ENCODE assay signal across 9 cellular contexts in the genomic region with DNA sequence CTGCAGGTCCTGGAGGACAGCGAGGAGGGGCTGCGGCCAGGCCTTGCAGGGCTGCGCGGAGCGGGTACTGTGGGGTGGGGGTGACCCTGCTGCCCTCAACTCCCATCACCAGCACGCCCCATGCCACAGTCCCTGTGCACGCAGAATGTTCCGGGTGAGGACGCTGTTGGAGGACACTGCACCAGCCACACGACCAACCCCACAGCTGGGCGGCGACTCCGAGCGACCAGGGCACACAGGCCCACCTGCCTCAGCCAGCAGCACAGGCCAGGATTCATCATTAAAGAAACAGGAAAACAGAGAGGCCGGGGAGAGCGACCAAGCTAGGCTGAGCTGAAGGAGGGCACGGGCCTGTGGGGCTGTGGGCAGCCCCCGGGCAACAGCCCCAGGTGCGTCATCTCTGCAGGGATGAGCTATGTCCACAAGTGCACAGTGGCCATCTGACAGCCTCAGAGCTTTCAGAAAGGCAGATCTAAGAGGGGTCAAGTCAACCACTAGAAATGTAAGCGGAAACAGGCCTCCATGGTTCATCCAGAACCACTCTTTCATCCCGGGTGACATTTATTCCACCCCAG. TPM values are rescaled to one million over a fixed set of nuclear protein-coding genes. Genes with fewer than 3 reads are reported as not detected.
DNase-seq lines count a peak whose midpoint lies in the region; ATAC-seq and TF ChIP-seq lines count a peak whose summit lies in the region.
"Had no signal": no experiment of that assay in that cellular context is flagged by ENCODE, and none has a peak within 500 bp of the region (broad histone marks: within the 10 kb centered on the region; RNA-seq: fewer than 3 reads in every experiment).

No MANE protein-coding gene starts in this region.

- H2BK5ac ChIP-seq in neuronal stem cell (ENCODE audit: low read length): peak overlapping the region; percentile 30

- H3K4me2 ChIP-seq in BLaER1 treated with 17β-estradiol and CSF1 and Interleukin-3, amounts not matched to agents 10 nM and 100 nM: peak overlapping the region; percentile 98 to 100 (median 98); a peak in 21 of 22 replicates
- peak overlapping the region; percentile 90 for H3K4me2 ChIP-seq in neuronal stem cell (ENCODE audit: insufficient read depth, low read length, poor library complexity, severe bottlenecking)

- peak overlapping the region; percentile 3 for H3K18ac ChIP-seq in neuronal stem cell (ENCODE audit: low read length)

- TF ChIP-seq CTCF in epithelial cell of proximal tubule (conservative IDR thresholded peaks at IDR 0.05; ENCODE audit: low read depth, low read length): no peak

- peaks cover 23 to 75% (median 67%) of the 10 kb centered on the region in 11 experiments for H3K27me3 ChIP-seq in BLaER1 treated with 17β-estradiol and CSF1 and Interleukin-3, amounts not matched to agents 10 nM and 100 nM
- peaks cover 41% of the 10 kb centered on the region for H3K27me3 ChIP-seq in NT2/D1 (ENCODE audit: insufficient read depth, insufficient read length)
- peaks cover 0 to 52% (median 13%) of the 10 kb centered on the region in 3 experiments for H3K27me3 ChIP-seq in neuronal stem cell (ENCODE audit: control insufficient read depth in 3 of 3, insufficient read depth in 3 of 3, low read depth in 1 of 3, low read length in 3 of 3)

- DNase-seq in NT2/D1 (ENCODE audit: low read depth, low spot score) (no peak), epithelial cell of proximal tubule (ENCODE audit: low read depth) (no peak), neuronal stem cell (ENCODE audit: low spot score) (no peak), HPDE6-E6E7 (ENCODE audit: extremely low spot score) (no peak), NCI-H1092 (lab: John Stamatoyannopoulos, UW) (no peak)
- DNase-seq: hippocampal formation had no signal

- peak overlapping the region; percentile 42 for H3K14ac ChIP-seq in neuronal stem cell (ENCODE audit: low read length)

- H3K4me3 ChIP-seq in BLaER1 treated with 17β-estradiol and CSF1 and Interleukin-3, amounts not matched to agents 10 nM and 100 nM: peak overlapping the region in 5 of 10 experiments; percentile 65 to 84 (median 80); a peak in 9 of 20 replicates
- peak overlapping the region; percentile 73 for H3K4me3 ChIP-seq in NT2/D1 (ENCODE audit: insufficient read length, low read depth)
- H3K4me3 ChIP-seq in epithelial cell of proximal tubule (ENCODE audit: low read depth, low read length): peak overlapping the region; percentile 76
- H3K4me3 ChIP-seq in neuronal stem cell (ENCODE audit: low read length in 2 of 2): no peak overlapping the region

- WGBS in neuronal stem cell (ENCODE audit: extremely low coverage in 2 of 2, insufficient read length in 2 of 2, insufficient replicate concordance in 1 of 2), 2 donors: no CpG with 5 or more reads among the region's 21 CpGs

- H4K8ac ChIP-seq in neuronal stem cell (ENCODE audit: low read depth, low read length): no peak overlapping the region

- no peak overlapping the region for H3K4ac ChIP-seq in neuronal stem cell (ENCODE audit: low read length)

- peak overlapping the region in 4 of 11 experiments; percentile 47 to 75 (median 61); a peak in 6 of 22 replicates for H3K27ac ChIP-seq in BLaER1 treated with 17β-estradiol and CSF1 and Interleukin-3, amounts not matched to agents 10 nM and 100 nM
- no peak overlapping the region for H3K27ac ChIP-seq in neuronal stem cell (replicated peaks; ENCODE audit: low read length)

- peak overlapping the region; percentile 44 for H2BK12ac ChIP-seq in neuronal stem cell (ENCODE audit: low read length)

- H2AFZ ChIP-seq in neuronal stem cell (ENCODE audit: low read length): no peak overlapping the region

- H3K9ac ChIP-seq in BLaER1 treated with 17β-estradiol and CSF1 and Interleukin-3, amounts not matched to agents 10 nM and 100 nM: peak overlapping the region in 4 of 11 experiments; percentile 80 to 83 (median 81); a peak in 3 of 22 replicates
- H3K9ac ChIP-seq in NT2/D1 (ENCODE audit: insufficient read length, low read depth): peak overlapping the region; percentile 92
- H3K9ac ChIP-seq in neuronal stem cell (ENCODE audit: low read depth, low read length, poor library complexity): no peak overlapping the region

- ATAC-seq in HG02938 (IDR thresholded peaks at IDR 0.05; ENCODE audit: unreplicated experiment) (no peak), GM18870 (IDR thresholded peaks at IDR 0.05; ENCODE audit: unreplicated experiment) (no peak)

- H4K20me1 ChIP-seq in BLaER1 treated with 17β-estradiol and CSF1 and Interleukin-3, amounts not matched to agents 10 nM and 100 nM: peaks cover 0 to 54% (median 30%) of the 10 kb centered on the region in 11 experiments; a peak in 16 of 22 replicates

- H3K4me1 ChIP-seq in BLaER1 treated with 17β-estradiol and CSF1 and Interleukin-3, amounts not matched to agents 10 nM and 100 nM: peaks cover 22 to 44% (median 38%) of the 10 kb centered on the region in 10 experiments; a peak in 19 of 20 replicates
- H3K4me1 ChIP-seq in NT2/D1 (ENCODE audit: insufficient read depth, insufficient read length) (peaks cover 26% of the 10 kb centered on the region), neuronal stem cell (ENCODE audit: control insufficient read depth in 2 of 2, insufficient read depth in 1 of 2, low read depth in 1 of 2, low read length in 2 of 2) (peaks cover 20 to 45% of the 10 kb centered on the region in 2 donors)

- peaks cover 0 to 14% (median 3%) of the 10 kb centered on the region in 11 experiments; a peak in 9 of 22 replicates for H3K9me3 ChIP-seq in BLaER1 treated with 17β-estradiol and CSF1 and Interleukin-3, amounts not matched to agents 10 nM and 100 nM (replicated peaks in 1 of 11)
- no peaks in the 10 kb centered on the region for H3K9me3 ChIP-seq in NT2/D1 (ENCODE audit: insufficient read depth, low read length)
- no peaks in the 10 kb centered on the region for H3K9me3 ChIP-seq in neuronal stem cell (replicated peaks in 1 of 2; ENCODE audit: control insufficient read depth in 2 of 2, insufficient read depth in 1 of 2, low read depth in 1 of 2, low read length in 2 of 2)

- peak overlapping the region; percentile 82 for H2BK15ac ChIP-seq in neuronal stem cell (ENCODE audit: low read length)

- H2AK5ac ChIP-seq in neuronal stem cell (ENCODE audit: low read depth, low read length): peak overlapping the region; percentile 72

- peaks cover 9% of the 10 kb centered on the region for H3K79me1 ChIP-seq in neuronal stem cell (ENCODE audit: low read depth, low read length)

- H3K23ac ChIP-seq in neuronal stem cell (ENCODE audit: low read depth, low read length, poor library complexity): peak overlapping the region; percentile 69

- H3K36me3 ChIP-seq in BLaER1 treated with 17β-estradiol and CSF1 and Interleukin-3, amounts not matched to agents 10 nM and 100 nM: peaks cover 0 to 7% (median 0%) of the 10 kb centered on the region in 11 experiments; a peak in 1 of 22 replicates
- H3K36me3 ChIP-seq in NT2/D1 (ENCODE audit: insufficient read depth, insufficient read length, low read length): peaks cover 17% of the 10 kb centered on the region
- H3K36me3 ChIP-seq in neuronal stem cell (replicated peaks in 1 of 2; ENCODE audit: control insufficient read depth in 2 of 2, insufficient read depth in 2 of 2, low read length in 2 of 2): peaks cover 0 to 4% of the 10 kb centered on the region in 2 donors

- H2BK120ac ChIP-seq in neuronal stem cell (ENCODE audit: low read depth, low read length): no peak overlapping the region

- no peak overlapping the region for H4K91ac ChIP-seq in neuronal stem cell (ENCODE audit: low read depth, low read length, poor library complexity)

RNA-seq across cellular contexts. Expression of gene GAS6, which starts 1.6 kb away (rescaled TPM):
- total RNA-seq in epithelial cell of proximal tubule: 127 and 142 TPM in 2 replicates
- polyA plus RNA-seq in neuronal stem cell (2013, experiment 1 of 2): 34.2 TPM
- 33.8 TPM for polyA plus RNA-seq in neuronal stem cell (2013, experiment 2 of 2)

Comparison
In these comparisons a context has a peak if more than half of its experiments do, and no peak if none do; other contexts are left out.
1. H3K4me3 ChIP-seq: peak in NT2/D1 (single experiment) and epithelial cell of proximal tubule (single experiment); none in neuronal stem cell (0 of 2).